In the genomic region with DNA sequence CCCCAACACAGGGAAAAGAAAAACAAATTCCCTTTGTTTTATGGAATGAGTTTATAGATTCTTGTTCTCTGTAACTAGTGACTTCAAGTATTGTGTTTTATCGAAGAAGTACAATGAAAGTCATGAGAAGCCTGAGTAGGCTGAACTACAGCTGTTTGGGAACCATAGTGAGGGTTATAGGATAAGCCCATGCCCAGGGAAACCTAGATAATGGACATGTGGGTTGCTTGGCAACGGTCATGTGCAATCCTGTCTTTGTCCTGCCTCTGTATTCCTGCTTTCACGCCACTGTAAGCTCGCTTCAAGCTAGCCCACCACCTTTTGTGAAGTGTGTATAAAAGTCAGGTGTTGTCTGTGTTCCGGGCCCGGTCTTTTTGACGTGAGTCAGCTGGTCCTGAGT, we compare ENCODE assay signal across 7 cellular contexts.
DNase-seq lines count a peak whose midpoint lies in the region; ATAC-seq and TF ChIP-seq lines count a peak whose summit lies in the region.
"Not testable (repeated sequence)": the region's sequence is repeated elsewhere in the genome, so short reads cannot be mapped to it uniquely, and the experiment has no call there.

No MANE protein-coding gene starts in this region.

- intact Hi-C loops in right cardiac atrium (cut with DNase I); sciatic nerve (cut with DNase I): not testable (repeated sequence)

- not testable (repeated sequence) for H3K9me3 Mint-ChIP-seq in activated naive CD4-positive, alpha-beta T cell treated with anti-CD3 and anti-CD28 coated beads, Interleukin-2, amount 10 ng/mL, durations not matched to agents 7 days and 5 days; mesothelial cell of epicardium

- H3K4me3 Mint-ChIP-seq in activated naive CD4-positive, alpha-beta T cell treated with anti-CD3 and anti-CD28 coated beads, Interleukin-2, amount 10 ng/mL, durations not matched to agents 7 days and 5 days, result not testable (repeated sequence)
- peak overlapping the region; percentile 15 for H3K4me3 Mint-ChIP-seq in mesothelial cell of epicardium

- TF ChIP-seq CTCF in GM12864 (IDR thresholded peaks at IDR 0.05; ENCODE audit: low read depth, low read length, missing control alignments); OCI-LY3 (IDR thresholded peaks at IDR 0.05; ENCODE audit: low read depth, low read length); mesothelial cell of epicardium (IDR thresholded peaks at IDR 0.05; ENCODE audit: unreplicated experiment): not testable (repeated sequence)

- not testable (repeated sequence) for H3K79me2 ChIP-seq in OCI-LY3 (ENCODE audit: low read length)

- H3K9me3 ChIP-seq in OCI-LY3 (ENCODE audit: insufficient read depth, low read length); duodenal mucosa (ENCODE audit: control insufficient read depth in 1 of 2, low read length in 2 of 2); right cardiac atrium (ENCODE audit: control insufficient read depth, low read length): not testable (repeated sequence)

- H3K9ac ChIP-seq in OCI-LY3 (ENCODE audit: low read length) (peak overlapping the region; percentile 31; the same call in 1 of the 2 replicates), duodenal mucosa (ENCODE audit: low read depth in 1 of 2, low read length in 2 of 2) (peak overlapping the region in 1 of 2 donors; percentile 9)

- DNase-seq in GM12864 (ENCODE audit: low read depth), result not testable (repeated sequence)
- peak; percentile 15 for DNase-seq in activated naive CD4-positive, alpha-beta T cell treated with anti-CD3 and anti-CD28 coated beads, Interleukin-2, amount 10 ng/mL, durations not matched to agents 7 days and 5 days
- DNase-seq in right cardiac atrium (peak in 1 of 3 donors; percentile 14), mesothelial cell of epicardium (ENCODE audit: low spot score in 2 of 2, unreplicated experiment in 2 of 2) (peak in 1 of 2 experiments; percentile 48), sciatic nerve (ENCODE audit: low spot score) (peak; percentile 21)

- not testable (repeated sequence) for H4K20me1 ChIP-seq in OCI-LY3 (ENCODE audit: insufficient read depth, low read length)

- not testable (repeated sequence) for H3K27ac ChIP-seq in OCI-LY3 (ENCODE audit: low read length)
- H3K27ac ChIP-seq in duodenal mucosa (ENCODE audit: low read depth, low read length) (peak overlapping the region; percentile 20), right cardiac atrium (ENCODE audit: low read length) (peak overlapping the region; percentile 90)

- H2AFZ ChIP-seq in OCI-LY3 (ENCODE audit: low read depth, low read length), result not testable (repeated sequence)

- H3K27ac Mint-ChIP-seq in activated naive CD4-positive, alpha-beta T cell treated with anti-CD3 and anti-CD28 coated beads, Interleukin-2, amount 10 ng/mL, durations not matched to agents 7 days and 5 days, result peak overlapping the region; percentile 68
- H3K27ac Mint-ChIP-seq in mesothelial cell of epicardium, result not testable (repeated sequence)

- 11% methylated on average over 2 of the region's 7 CpGs for WGBS in right cardiac atrium

- not testable (repeated sequence) for ATAC-seq in right cardiac atrium, sciatic nerve

- peak overlapping the region; percentile 40 for H3K4me3 ChIP-seq in GM12864 (ENCODE audit: low read depth, low read length)
- peak overlapping the region; percentile 55 for H3K4me3 ChIP-seq in OCI-LY3 (ENCODE audit: low read length)
- H3K4me3 ChIP-seq in duodenal mucosa (ENCODE audit: low read depth in 1 of 2, low read length in 2 of 2), result not testable (repeated sequence)
- H3K4me3 ChIP-seq in right cardiac atrium (ENCODE audit: low read length), result peak overlapping the region; percentile 28

- H3K27me3 Mint-ChIP-seq in activated naive CD4-positive, alpha-beta T cell treated with anti-CD3 and anti-CD28 coated beads, Interleukin-2, amount 10 ng/mL, durations not matched to agents 7 days and 5 days; mesothelial cell of epicardium (ENCODE audit: low read depth): not testable (repeated sequence)

- H3K36me3 Mint-ChIP-seq in activated naive CD4-positive, alpha-beta T cell treated with anti-CD3 and anti-CD28 coated beads, Interleukin-2, amount 10 ng/mL, durations not matched to agents 7 days and 5 days; mesothelial cell of epicardium: not testable (repeated sequence)

- CTCF ChIA-PET in activated naive CD4-positive, alpha-beta T cell treated with anti-CD3 and anti-CD28 coated beads, Interleukin-2, amount 10 ng/mL, durations not matched to agents 7 days and 5 days (lab: Charles Lee), result not testable (repeated sequence)

- not testable (repeated sequence) for H3K36me3 ChIP-seq in OCI-LY3 (replicated peaks; ENCODE audit: low read depth, low read length); duodenal mucosa (ENCODE audit: control insufficient read depth in 1 of 2, insufficient read depth in 2 of 2, low read length in 2 of 2)

- H3K4me1 Mint-ChIP-seq in activated naive CD4-positive, alpha-beta T cell treated with anti-CD3 and anti-CD28 coated beads, Interleukin-2, amount 10 ng/mL, durations not matched to agents 7 days and 5 days; mesothelial cell of epicardium: not testable (repeated sequence)

- not testable (repeated sequence) for H3K27me3 ChIP-seq in OCI-LY3 (ENCODE audit: low read depth, low read length); duodenal mucosa (ENCODE audit: control insufficient read depth in 1 of 2, insufficient read depth in 2 of 2, low read length in 2 of 2); right cardiac atrium (ENCODE audit: control insufficient read depth, insufficient read depth)

- H3K4me2 ChIP-seq in OCI-LY3 (ENCODE audit: low read length), result peak overlapping the region; percentile 50

- not testable (repeated sequence) for H3K4me1 ChIP-seq in OCI-LY3 (ENCODE audit: low read length); duodenal mucosa (ENCODE audit: control insufficient read depth in 1 of 2, insufficient read depth in 2 of 2, low read length in 2 of 2); right cardiac atrium (ENCODE audit: control insufficient read depth, insufficient read depth, low read length)
